Comparison of ENCODE assay signal across 13 cellular contexts in genomic region chr2:216635701-216636541, GRCh38. TPM values are rescaled to one million over a fixed set of nuclear protein-coding genes. Genes with fewer than 3 reads are reported as not detected.
DNase-seq lines count a peak whose midpoint lies in the region; ATAC-seq and TF ChIP-seq lines count a peak whose summit lies in the region.
"Had no signal": no experiment of that assay in that cellular context is flagged by ENCODE, and none has a peak within 500 bp of the region (broad histone marks: within the 10 kb centered on the region; RNA-seq: fewer than 3 reads in every experiment).

No MANE protein-coding gene starts in this region.

- DNase-seq in HFFc6 (no peak), iris pigment epithelial cell (ENCODE audit: low read depth) (peak; percentile 37), spleen (no peak), middle frontal gyrus (ENCODE audit: extremely low spot score, low spot score) (no peak)
- no peak for DNase-seq in activated naive CD8-positive, alpha-beta T cell treated with anti-CD3 and anti-CD28 coated beads, Interleukin-2, amount 10 ng/mL, durations not matched to agents 7 days and 5 days
- no peak for DNase-seq in activated CD4-positive, CD25-positive, alpha-beta regulatory T cell treated with anti-CD3 and anti-CD28 coated beads, Interleukin-2, amount 50 U/mL, for 72 hours
- DNase-seq: activated naive CD4-positive, alpha-beta T cell; hypothalamus; stimulated activated CD4-positive, alpha-beta T cell treated with anti-CD3 and anti-CD28 coated beads, Interleukin-2, amount 100 ng/mL, for 24 hours had no signal

- peak overlapping the region; percentile 30; the same call in 1 of the 2 replicates for H3K4me3 Mint-ChIP-seq in HFFc6
- H3K4me3 Mint-ChIP-seq in activated naive CD8-positive, alpha-beta T cell treated with anti-CD3 and anti-CD28 coated beads, Interleukin-2, amount 10 ng/mL, durations not matched to agents 7 days and 5 days: peak overlapping the region; percentile 87

- H3K4me1 ChIP-seq in spleen: peaks cover 0 to 53% (median 31%) of the 10 kb centered on the region in 6 donors

- peaks cover 0 to 8% (median 0%) of the 10 kb centered on the region in 6 donors for H3K36me3 ChIP-seq in spleen
- H3K36me3 ChIP-seq: SJSA1 had no signal

- no peak for TF ChIP-seq POLR2A in spleen (IDR thresholded peaks at IDR 0.05)

- H3K9me3 Mint-ChIP-seq in HFFc6: no peaks in the 10 kb centered on the region
- H3K9me3 Mint-ChIP-seq in activated naive CD8-positive, alpha-beta T cell treated with anti-CD3 and anti-CD28 coated beads, Interleukin-2, amount 10 ng/mL, durations not matched to agents 7 days and 5 days: no peaks in the 10 kb centered on the region

- peak overlapping the region in 7 of 8 donors; percentile 26 to 72 (median 48) for H3K4me3 ChIP-seq in spleen
- H3K4me3 ChIP-seq: K562, SJSA1 had no signal

- H3K27ac Mint-ChIP-seq in HFFc6: no peak overlapping the region
- H3K27ac Mint-ChIP-seq in activated naive CD8-positive, alpha-beta T cell treated with anti-CD3 and anti-CD28 coated beads, Interleukin-2, amount 10 ng/mL, durations not matched to agents 7 days and 5 days: no peak overlapping the region

- no peaks in the 10 kb centered on the region for H3K36me3 Mint-ChIP-seq in HFFc6 (ENCODE audit: low read depth)
- H3K36me3 Mint-ChIP-seq in activated naive CD8-positive, alpha-beta T cell treated with anti-CD3 and anti-CD28 coated beads, Interleukin-2, amount 10 ng/mL, durations not matched to agents 7 days and 5 days: peaks cover 17% of the 10 kb centered on the region

- POLR2A ChIA-PET in activated naive CD8-positive, alpha-beta T cell treated with anti-CD3 and anti-CD28 coated beads, Interleukin-2, amount 10 ng/mL, durations not matched to agents 7 days and 5 days (lab: Charles Lee): no interaction called here

- TF ChIP-seq CTCF in HFFc6 (IDR thresholded peaks at IDR 0.05): no peak
- no peak for TF ChIP-seq CTCF in spleen (IDR thresholded peaks at IDR 0.05 in 8 of 11, conservative IDR thresholded peaks at IDR 0.05 in 3 of 11)

- peaks cover 0 to 90% (median 22%) of the 10 kb centered on the region in 7 donors for H3K27me3 ChIP-seq in spleen (replicated peaks in 1 of 7)

- WGBS in spleen, 5 donors: 45 to 56% (median 52%) methylated on average over 18 of the region's 18 CpGs

- peaks cover 65% of the 10 kb centered on the region for H3K27me3 Mint-ChIP-seq in HFFc6 (ENCODE audit: insufficient read depth)
- peaks cover 53% of the 10 kb centered on the region for H3K27me3 Mint-ChIP-seq in activated naive CD8-positive, alpha-beta T cell treated with anti-CD3 and anti-CD28 coated beads, Interleukin-2, amount 10 ng/mL, durations not matched to agents 7 days and 5 days

- intact Hi-C loops in spleen (cut with DNase I; ENCODE audit: low total_unique reads): no loop called here

- peaks cover 42% of the 10 kb centered on the region for H3K4me1 Mint-ChIP-seq in HFFc6 (ENCODE audit: low read depth)
- peaks cover 32% of the 10 kb centered on the region for H3K4me1 Mint-ChIP-seq in activated naive CD8-positive, alpha-beta T cell treated with anti-CD3 and anti-CD28 coated beads, Interleukin-2, amount 10 ng/mL, durations not matched to agents 7 days and 5 days

- no peaks in the 10 kb centered on the region for H3K9me3 ChIP-seq in spleen
- H3K9me3 ChIP-seq: SJSA1 had no signal

- peak overlapping the region in 6 of 8 donors; percentile 41 to 82 (median 74) for H3K27ac ChIP-seq in spleen
- H3K27ac ChIP-seq: SJSA1 had no signal

- no peak for ATAC-seq in activated naive CD8-positive, alpha-beta T cell treated with anti-CD3 and anti-CD28 coated beads, Interleukin-2, amount 10 ng/mL, durations not matched to agents 7 days and 5 days (ENCODE audit: low read depth)
- ATAC-seq in HG03095 (IDR thresholded peaks at IDR 0.05; ENCODE audit: unreplicated experiment) (no peak), HG03354 (IDR thresholded peaks at IDR 0.05; ENCODE audit: poor library complexity, severe bottlenecking, unreplicated experiment) (no peak)

RNA-seq across cellular contexts. Expression of gene IGFBP2, which starts 2.7 kb away (rescaled TPM):
- total RNA-seq in HFFc6 (2021; fragmentation: NEBNext Ultra II Directional; extraction: Animal tissue kit (Norgen Biotek cat#: 25700)): under 1 TPM in 2 of 6 experiments, not detected in 4; 0.28 to 0.40 TPM
- total RNA-seq in activated naive CD8-positive, alpha-beta T cell treated with anti-CD3 and anti-CD28 coated beads, Interleukin-2, amount 10 ng/mL, durations not matched to agents 7 days and 5 days: 100 to 1,000 TPM in 1 of 2 experiments, 10 to 100 TPM in 1; 97.3 to 115 TPM
- total RNA-seq in spleen: 100 to 1,000 TPM; 140 to 334 (median 277) TPM
- 100 to 1,000 TPM in 2 of 3 donors, 10 to 100 TPM in 1; 61.3 to 162 (median 142) TPM for polyA plus RNA-seq in spleen
- polyA plus RNA-seq: K562 had no signal

RNA-seq across cellular contexts. Expression of gene IGFBP5, which starts 59.4 kb away (rescaled TPM):
- 100 to 1,000 TPM in 2 of 6 experiments, 10 to 100 TPM in 4; 63.2 to 125 (median 68.6) TPM for total RNA-seq in HFFc6 (2021; fragmentation: NEBNext Ultra II Directional; extraction: Animal tissue kit (Norgen Biotek cat#: 25700))
- total RNA-seq in activated naive CD8-positive, alpha-beta T cell treated with anti-CD3 and anti-CD28 coated beads, Interleukin-2, amount 10 ng/mL, durations not matched to agents 7 days and 5 days: under 1 TPM; 0.08 to 0.14 TPM
- total RNA-seq in spleen: 100 to 1,000 TPM in 1 of 7 donors, 10 to 100 TPM in 6; 23.4 to 114 (median 34.5) TPM
- polyA plus RNA-seq in spleen: 10 to 100 TPM in 2 of 3 donors, 1 to 10 TPM in 1; 5.0 to 18.1 (median 15.6) TPM

Comparison
In these comparisons a context has a peak if more than half of its experiments do, and no peak if none do; other contexts are left out.
1. RNA of gene IGFBP2, which starts 2.7 kb away (total RNA-seq): 140 to 334 TPM in spleen and 97.3 to 115 TPM in activated naive CD8-positive, alpha-beta T cell treated with anti-CD3 and anti-CD28 coated beads, Interleukin-2, amount 10 ng/mL, durations not matched to agents 7 days and 5 days; 0.28 to 0.40 TPM in HFFc6; every median in the first group is over 10 times any median in the second.
2. RNA of gene IGFBP5, which starts 59.4 kb away (total RNA-seq): 63.2 to 125 TPM in HFFc6 and 23.4 to 114 TPM in spleen; 0.08 to 0.14 TPM in activated naive CD8-positive, alpha-beta T cell treated with anti-CD3 and anti-CD28 coated beads, Interleukin-2, amount 10 ng/mL, durations not matched to agents 7 days and 5 days; every median in the first group is over 10 times any median in the second.